In the genomic region with DNA sequence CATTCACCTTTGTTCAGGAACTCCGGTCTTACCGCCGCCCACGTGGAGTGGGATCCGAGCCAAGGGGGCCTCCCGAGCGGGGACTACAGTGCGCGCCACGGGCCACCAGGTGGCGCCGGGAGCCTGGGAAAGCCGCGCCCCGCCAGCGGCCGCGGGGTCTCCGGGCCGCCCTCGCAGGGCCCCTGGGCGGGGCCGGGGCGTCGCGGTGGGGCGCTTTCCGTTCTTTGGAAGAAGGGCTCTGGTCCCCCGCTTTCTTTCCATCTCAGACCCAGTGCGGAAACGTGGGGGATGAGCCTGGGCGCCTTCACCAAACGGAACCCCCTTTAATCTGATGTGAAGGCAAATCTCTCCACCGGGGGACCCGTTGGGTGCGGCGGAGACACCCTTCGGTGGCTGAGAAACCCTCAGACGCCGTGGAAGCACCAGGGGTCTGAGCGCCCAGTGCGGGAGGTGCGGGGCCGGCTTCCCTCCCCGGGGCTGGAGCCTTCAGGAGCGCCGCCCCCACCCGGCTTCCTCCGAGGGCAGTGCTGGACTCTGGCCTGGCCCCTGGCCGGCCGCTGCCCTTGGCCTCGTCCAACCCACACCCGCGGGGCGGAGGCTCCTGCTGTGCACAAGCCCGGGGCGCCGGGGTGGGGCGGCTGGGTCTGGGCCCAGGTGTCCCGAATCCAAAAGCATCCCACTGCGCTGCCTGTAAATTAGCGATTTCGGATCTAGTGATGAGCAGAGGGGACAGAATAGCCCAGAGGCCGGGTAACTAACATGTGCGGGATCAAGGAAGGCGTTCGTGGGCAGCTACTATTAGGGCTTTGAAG, we compare ENCODE assay signal across 8 cellular contexts. TPM values are rescaled to one million over a fixed set of nuclear protein-coding genes. Genes with fewer than 3 reads are reported as not detected.
DNase-seq lines count a peak whose midpoint lies in the region; ATAC-seq and TF ChIP-seq lines count a peak whose summit lies in the region.

No MANE protein-coding gene starts in this region.

- peak; percentile 83 for ATAC-seq in GM18861 (IDR thresholded peaks at IDR 0.05; ENCODE audit: unreplicated experiment)
- peak; percentile 84 for ATAC-seq in HG03066 (IDR thresholded peaks at IDR 0.05; ENCODE audit: low read depth, unreplicated experiment)
- peak; percentile 93 for ATAC-seq in activated CD4-positive, alpha-beta T cell treated with anti-CD3 and anti-CD28 coated beads for 36 hours
- peak; percentile 89 for ATAC-seq in left colon

- peak overlapping the region; percentile 80 for H3K27ac Mint-ChIP-seq in activated CD4-positive, alpha-beta T cell treated with anti-CD3 and anti-CD28 coated beads for 36 hours

- TF ChIP-seq CTCF in choroid plexus epithelial cell (conservative IDR thresholded peaks at IDR 0.05; ENCODE audit: low read depth, low read length), result peak; percentile 67

- H3K4me3 ChIP-seq in choroid plexus epithelial cell (ENCODE audit: low read depth, low read length), result peak overlapping the region; percentile 72

- H3K36me3 Mint-ChIP-seq in activated CD4-positive, alpha-beta T cell treated with anti-CD3 and anti-CD28 coated beads for 36 hours (ENCODE audit: low read depth), result peaks cover 1% of the 10 kb centered on the region

- POLR2A ChIA-PET in activated CD4-positive, alpha-beta T cell treated with anti-CD3 and anti-CD28 coated beads for 36 hours (lab: Charles Lee), result interaction anchor here (0.5 to 0.6 kb wide), 4 partner anchors 76 to 352 kb away, joined by 3 to 5 read pairs (median 3); no protein-coding TSS in a partner anchor

- H3K4me1 Mint-ChIP-seq in activated CD4-positive, alpha-beta T cell treated with anti-CD3 and anti-CD28 coated beads for 36 hours, result peaks cover 10% of the 10 kb centered on the region

- no peaks in the 10 kb centered on the region for H3K27me3 Mint-ChIP-seq in activated CD4-positive, alpha-beta T cell treated with anti-CD3 and anti-CD28 coated beads for 36 hours

- H3K4me3 Mint-ChIP-seq in activated CD4-positive, alpha-beta T cell treated with anti-CD3 and anti-CD28 coated beads for 36 hours, result peak overlapping the region; percentile 67

- intact Hi-C loops in activated CD4-positive, alpha-beta T cell treated with anti-CD3 and anti-CD28 coated beads for 36 hours (cut with DNase I, micrococcal nuclease), result loop anchor here (1.0 to 10.0 kb wide), 13 partner anchors 44 to 581 kb away; a partner anchor contains a TSS
- intact Hi-C loops in left colon (cut with DNase I, micrococcal nuclease), result loop anchor here in 1 of 2 donors (5.0 kb wide), 2 partner anchors 174 to 444 kb away; no protein-coding TSS in a partner anchor

- no peaks in the 10 kb centered on the region for H3K9me3 Mint-ChIP-seq in activated CD4-positive, alpha-beta T cell treated with anti-CD3 and anti-CD28 coated beads for 36 hours (ENCODE audit: low read depth)

- CTCF ChIA-PET in activated CD4-positive, alpha-beta T cell treated with anti-CD3 and anti-CD28 coated beads for 36 hours (lab: Charles Lee), result interaction anchor here (0.6 to 2.2 kb wide), 35 partner anchors 9 to 600 kb away, joined by 3 to 20 read pairs (median 4); a partner anchor contains a TSS

- DNase-seq in AG08396 (ENCODE audit: low spot score) (peak; percentile 98), NCI-H2227 treated with DMSO at 0.1 percent for 48 hours (lab: John Stamatoyannopoulos, UW) (peak; percentile 93), choroid plexus epithelial cell (ENCODE audit: low read depth) (peak; percentile 79), left colon (peak; percentile 84 to 93)
- peak; percentile 93 for DNase-seq in activated CD4-positive, alpha-beta T cell treated with anti-CD3 and anti-CD28 coated beads for 36 hours
- peak; percentile 64 to 81 (median 78) for DNase-seq in stimulated activated CD4-positive, alpha-beta T cell treated with anti-CD3 and anti-CD28 coated beads, Interleukin-1b, Interleukin-23, amount 100 ng/mL, for 24 hours (ENCODE audit: low read depth in 4 of 4, low spot score in 1 of 4)

RNA-seq across cellular contexts. Expression of a gene that starts 44.6 kb away (rescaled TPM):
- total RNA-seq in activated CD4-positive, alpha-beta T cell treated with anti-CD3 and anti-CD28 coated beads for 36 hours, result 10 to 100 TPM; 66.5 to 69.8 TPM
- 10 to 100 TPM; 74.4 to 83.0 TPM for total RNA-seq in left colon

Comparison
In these comparisons a context has a peak if more than half of its experiments do, and no peak if none do; other contexts are left out.
1. Peak in every context shown above with its lines: DNase-seq, ATAC-seq and H3K4me3 ChIP-seq.